1 cellular context compared by ENCODE assay signal in the genomic region with DNA sequence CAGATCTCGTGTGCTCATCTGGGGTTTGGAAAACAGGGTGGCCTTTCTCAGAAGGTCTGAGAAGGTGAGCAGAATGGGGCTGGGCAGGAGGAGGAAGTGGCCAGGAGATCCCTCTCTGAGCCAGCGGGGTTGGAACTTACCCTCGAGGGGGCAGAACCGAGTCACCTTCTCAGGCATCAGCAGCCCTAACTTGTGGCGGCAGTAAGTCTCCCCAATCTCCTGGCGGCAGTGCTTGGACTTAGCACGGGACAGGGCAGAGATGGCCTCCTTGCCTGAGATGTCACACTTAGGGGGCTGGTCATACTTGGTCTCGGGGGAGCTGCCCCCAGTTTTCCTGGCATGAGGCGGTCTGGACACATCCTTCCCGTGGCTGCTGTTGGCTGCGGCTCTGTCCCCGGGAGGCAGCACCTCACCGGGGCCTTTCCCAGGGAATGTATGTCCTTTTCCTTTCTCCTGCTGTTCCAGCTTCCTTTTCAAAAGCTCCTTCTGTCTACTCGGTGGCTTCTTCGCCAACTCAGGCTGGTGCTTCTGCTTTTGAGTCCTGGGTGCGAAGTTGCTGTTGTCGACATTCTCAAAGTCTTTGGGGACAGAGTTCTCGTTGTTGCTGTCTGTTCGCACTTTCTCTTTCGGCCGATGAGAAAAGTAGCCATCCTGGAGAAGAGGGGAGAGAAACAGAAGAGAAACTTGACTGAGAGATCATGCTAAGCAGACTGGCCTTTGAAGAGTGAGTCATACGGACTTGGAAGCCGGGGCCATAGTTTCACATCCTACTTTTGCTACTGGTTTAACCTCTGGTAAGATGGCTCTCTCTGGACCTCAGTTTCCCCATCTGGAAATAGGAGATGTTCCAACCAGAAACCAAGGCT.
TF ChIP-seq lines count a peak whose summit lies in the region.

No MANE protein-coding gene starts in this region.

TF ChIP-seq in GM12878, 131 proteins besides CTCF, POLR2A, EP300 and RAD21 (continued from another document):
- TF ChIP-seq, protein P1, sequence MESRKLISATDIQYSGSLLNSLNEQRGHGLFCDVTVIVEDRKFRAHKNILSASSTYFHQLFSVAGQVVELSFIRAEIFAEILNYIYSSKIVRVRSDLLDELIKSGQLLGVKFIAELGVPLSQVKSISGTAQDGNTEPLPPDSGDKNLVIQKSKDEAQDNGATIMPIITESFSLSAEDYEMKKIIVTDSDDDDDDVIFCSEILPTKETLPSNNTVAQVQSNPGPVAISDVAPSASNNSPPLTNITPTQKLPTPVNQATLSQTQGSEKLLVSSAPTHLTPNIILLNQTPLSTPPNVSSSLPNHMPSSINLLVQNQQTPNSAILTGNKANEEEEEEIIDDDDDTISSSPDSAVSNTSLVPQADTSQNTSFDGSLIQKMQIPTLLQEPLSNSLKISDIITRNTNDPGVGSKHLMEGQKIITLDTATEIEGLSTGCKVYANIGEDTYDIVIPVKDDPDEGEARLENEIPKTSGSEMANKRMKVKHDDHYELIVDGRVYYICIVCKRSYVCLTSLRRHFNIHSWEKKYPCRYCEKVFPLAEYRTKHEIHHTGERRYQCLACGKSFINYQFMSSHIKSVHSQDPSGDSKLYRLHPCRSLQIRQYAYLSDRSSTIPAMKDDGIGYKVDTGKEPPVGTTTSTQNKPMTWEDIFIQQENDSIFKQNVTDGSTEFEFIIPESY (IDR thresholded peaks at IDR 0.05) = no peak
- TF ChIP-seq, protein P2, sequence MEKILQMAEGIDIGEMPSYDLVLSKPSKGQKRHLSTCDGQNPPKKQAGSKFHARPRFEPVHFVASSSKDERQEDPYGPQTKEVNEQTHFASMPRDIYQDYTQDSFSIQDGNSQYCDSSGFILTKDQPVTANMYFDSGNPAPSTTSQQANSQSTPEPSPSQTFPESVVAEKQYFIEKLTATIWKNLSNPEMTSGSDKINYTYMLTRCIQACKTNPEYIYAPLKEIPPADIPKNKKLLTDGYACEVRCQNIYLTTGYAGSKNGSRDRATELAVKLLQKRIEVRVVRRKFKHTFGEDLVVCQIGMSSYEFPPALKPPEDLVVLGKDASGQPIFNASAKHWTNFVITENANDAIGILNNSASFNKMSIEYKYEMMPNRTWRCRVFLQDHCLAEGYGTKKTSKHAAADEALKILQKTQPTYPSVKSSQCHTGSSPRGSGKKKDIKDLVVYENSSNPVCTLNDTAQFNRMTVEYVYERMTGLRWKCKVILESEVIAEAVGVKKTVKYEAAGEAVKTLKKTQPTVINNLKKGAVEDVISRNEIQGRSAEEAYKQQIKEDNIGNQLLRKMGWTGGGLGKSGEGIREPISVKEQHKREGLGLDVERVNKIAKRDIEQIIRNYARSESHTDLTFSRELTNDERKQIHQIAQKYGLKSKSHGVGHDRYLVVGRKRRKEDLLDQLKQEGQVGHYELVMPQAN (conservative IDR thresholded peaks at IDR 0.05) = peak; percentile 28
- no peak for TF ChIP-seq YBX1 (IDR thresholded peaks at IDR 0.05)
- TF ChIP-seq ZNF207 (IDR thresholded peaks at IDR 0.05; ENCODE audit: borderline replicate concordance) = peak; percentile 77
- TF ChIP-seq NR2C1 (IDR thresholded peaks at IDR 0.05) = 0 out of 2 replicates have a peak, but pooled peaks have one; percentile 18
- peak; percentile 69 for TF ChIP-seq MEF2B (IDR thresholded peaks at IDR 0.05; ENCODE audit: partially characterized antibody, poor library complexity, severe bottlenecking)
- no peak for TF ChIP-seq SUPT20H (IDR thresholded peaks at IDR 0.05; ENCODE audit: borderline replicate concordance, control insufficient read depth, low read depth, low read length)
